8 cellular contexts compared by ENCODE assay signal in genomic region chr3:9396632-9397330, GRCh38. TPM values are rescaled to one million over a fixed set of nuclear protein-coding genes. Genes with fewer than 3 reads are reported as not detected.
A peak's percentile ranks its signal among the peaks of the same experiment; 100 is the strongest.
DNase-seq lines count a peak whose midpoint lies in the region; ATAC-seq, FAIRE-seq and TF ChIP-seq lines count a peak whose summit lies in the region.

No MANE protein-coding gene starts in this region.

- peak; percentile 99 to 100 for DNase-seq in AML-193 (lab: John Stamatoyannopoulos, UW)
- DNase-seq in GM19238 (ENCODE audit: insufficient read length, low spot score): peak; percentile 74
- peak; percentile 94 for DNase-seq in NCI-H510A (lab: John Stamatoyannopoulos, UW)
- DNase-seq in activated CD4-positive, alpha-beta T cell treated with anti-CD3 and anti-CD28 coated beads for 24 hours (ENCODE audit: low read depth in 2 of 2): peak; percentile 93 to 96
- DNase-seq in chondrocyte (ENCODE audit: low spot score): peak; percentile 100
- peak; percentile 99 for DNase-seq in kidney
- DNase-seq in stimulated activated CD4-positive, alpha-beta T cell treated with anti-CD3 and anti-CD28 coated beads, Interleukin-15, amount 100 ng/mL, for 1 hour (ENCODE audit: low read depth in 1 of 2, low spot score in 1 of 2): peak; percentile 96 to 99

- peak overlapping the region; percentile 98 to 99 for H3K27ac ChIP-seq in kidney (ENCODE audit: low read depth in 2 of 2, low read length in 2 of 2)

- intact Hi-C loops in kidney (cut with DNase I): no loop called here

- H3K4me3 Mint-ChIP-seq in chondrocyte (ENCODE audit: unreplicated experiment): peak overlapping the region; percentile 91

- no peaks in the 10 kb centered on the region for H3K9me3 ChIP-seq in kidney (ENCODE audit: control insufficient read depth in 1 of 2, low read length in 2 of 2)

- peak overlapping the region; percentile 99 for H3K27ac Mint-ChIP-seq in chondrocyte (ENCODE audit: unreplicated experiment)

- H3K4me1 Mint-ChIP-seq in chondrocyte (ENCODE audit: low read depth): peaks cover 66% of the 10 kb centered on the region

- TF ChIP-seq CTCF in chondrocyte (IDR thresholded peaks at IDR 0.05) (no peak), kidney (IDR thresholded peaks at IDR 0.05; ENCODE audit: borderline replicate concordance, extremely low read depth, insufficient read depth) (no peak)

- peak; percentile 71 for ATAC-seq in HG03439 (IDR thresholded peaks at IDR 0.05; ENCODE audit: unreplicated experiment)

- peak overlapping the region; percentile 74 to 80 for H3K4me3 ChIP-seq in kidney (ENCODE audit: low read length in 2 of 2)

- H3K9ac ChIP-seq in kidney (ENCODE audit: low read length in 2 of 2): peak overlapping the region in 1 of 2 donors; percentile 80

- peaks cover 0 to 4% of the 10 kb centered on the region in 2 donors for H3K36me3 ChIP-seq in kidney (ENCODE audit: control insufficient read depth in 1 of 2, insufficient read depth in 2 of 2, low read length in 2 of 2)

- no peaks in the 10 kb centered on the region for H3K27me3 Mint-ChIP-seq in chondrocyte (ENCODE audit: low read depth)

- peaks cover 17 to 25% of the 10 kb centered on the region in 2 donors for H3K4me1 ChIP-seq in kidney (ENCODE audit: control insufficient read depth in 1 of 2, insufficient read depth in 1 of 2, low read depth in 1 of 2, low read length in 2 of 2)

- no peak for FAIRE-seq in kidney (lab: Jason Lieb, UNC)

- no peaks in the 10 kb centered on the region for H3K9me3 Mint-ChIP-seq in chondrocyte (ENCODE audit: low read depth)

- peaks cover 13% of the 10 kb centered on the region for H3K36me3 Mint-ChIP-seq in chondrocyte (ENCODE audit: low read depth)

RNA-seq across cellular contexts. Expression of gene SETD5, which starts 0.6 kb away (rescaled TPM):
- total RNA-seq in chondrocyte (122 to 145 TPM (median 123 TPM) in 3 replicates), kidney (112 TPM)
- 12.1 TPM for polyA plus RNA-seq in kidney (ENCODE audit: insufficient read depth, low read depth, low replicate concordance)

RNA-seq across cellular contexts. Expression of gene THUMPD3, which starts 33.9 kb away (rescaled TPM):
- total RNA-seq in chondrocyte (41.7 to 49.8 TPM (median 43.9 TPM) in 3 replicates), kidney (44.1 TPM)
- 31.9 TPM for polyA plus RNA-seq in kidney (ENCODE audit: insufficient read depth, low read depth, low replicate concordance)

Comparison
In these comparisons a context has a peak if more than half of its experiments do, and no peak if none do; other contexts are left out.
1. Peak in every context shown above with its lines: DNase-seq, ATAC-seq, H3K4me3 ChIP-seq and H3K27ac ChIP-seq.